In genomic region chr2:86081724-86082123, GRCh38 we compare ENCODE assay signal across 20 cellular contexts. TPM values are rescaled to one million over a fixed set of nuclear protein-coding genes. Genes with fewer than 3 reads are reported as not detected.
DNase-seq lines count a peak whose midpoint lies in the region; ATAC-seq and TF ChIP-seq lines count a peak whose summit lies in the region.
"Had no signal": no experiment of that assay in that cellular context is flagged by ENCODE, and none has a peak within 500 bp of the region (broad histone marks: within the 10 kb centered on the region; RNA-seq: fewer than 3 reads in every experiment).

No MANE protein-coding gene starts in this region.

- H3K4me3 Mint-ChIP-seq in MCF 10A (ENCODE audit: unreplicated experiment) = no peak overlapping the region
- no peak overlapping the region for H3K4me3 Mint-ChIP-seq in T-helper 17 cell
- no peak overlapping the region for H3K4me3 Mint-ChIP-seq in immature natural killer cell
- no peak overlapping the region for H3K4me3 Mint-ChIP-seq in stimulated activated memory B cell treated with anti-CD40 and anti-IgM and Interleukin-4, amounts not matched to agents 10 μg/mL and 1 μg/mL and 100 μg/mL, for 72 hours

- H3K27me3 ChIP-seq in breast epithelium = no peaks in the 10 kb centered on the region
- H3K27me3 ChIP-seq: BLaER1 treated with 17β-estradiol and CSF1 and Interleukin-3, amounts not matched to agents 10 nM and 100 nM had no signal

- H3K27me3 Mint-ChIP-seq in MCF 10A (ENCODE audit: insufficient read depth, unreplicated experiment) (no peaks in the 10 kb centered on the region), T-helper 17 cell (no peaks in the 10 kb centered on the region), immature natural killer cell (ENCODE audit: low read depth in 3 of 3) (peaks cover 2 to 12% (median 7%) of the 10 kb centered on the region in 3 donors)
- no peaks in the 10 kb centered on the region for H3K27me3 Mint-ChIP-seq in stimulated activated memory B cell treated with anti-CD40 and anti-IgM and Interleukin-4, amounts not matched to agents 10 μg/mL and 1 μg/mL and 100 μg/mL, for 72 hours

- no peaks in the 10 kb centered on the region for H3K4me1 Mint-ChIP-seq in MCF 10A (ENCODE audit: insufficient read depth, unreplicated experiment)
- peaks cover 13% of the 10 kb centered on the region for H3K4me1 Mint-ChIP-seq in T-helper 17 cell
- peaks cover 33 to 34% of the 10 kb centered on the region in 2 donors for H3K4me1 Mint-ChIP-seq in immature natural killer cell
- H3K4me1 Mint-ChIP-seq in stimulated activated memory B cell treated with anti-CD40 and anti-IgM and Interleukin-4, amounts not matched to agents 10 μg/mL and 1 μg/mL and 100 μg/mL, for 72 hours = peaks cover 21% of the 10 kb centered on the region

- ATAC-seq in T-helper 17 cell (no peak), GM18870 (IDR thresholded peaks at IDR 0.05; ENCODE audit: unreplicated experiment) (no peak)
- ATAC-seq in stimulated activated memory B cell treated with anti-CD40 and anti-IgM and Interleukin-4, amounts not matched to agents 10 μg/mL and 1 μg/mL and 100 μg/mL, for 72 hours = no peak
- ATAC-seq: PC-3 had no signal

- H3K27ac ChIP-seq in breast epithelium = no peak overlapping the region

- BruUV-seq in MCF 10A (replicated peaks; lab: Mats Ljungman, UMichigan) = no TSS peak

- POLR2A ChIA-PET in MCF 10A (lab: Yijun Ruan, JAX) = interaction anchor here (0.6 kb wide), 1 partner anchor 425 kb away, joined by 3 read pairs; no protein-coding TSS in a partner anchor

- DNase-seq in MCF 10A (ENCODE audit: unreplicated experiment) (peak; percentile 32), breast epithelium (ENCODE audit: low spot score in 2 of 2) (no peak), T-helper 17 cell (no peak), immature natural killer cell (no peak), hippocampal formation (lab: John Stamatoyannopoulos, UW) (no peak), SW480 (ENCODE audit: low spot score) (no peak)
- DNase-seq: COR-L47, GF-D8, H7, NCI-H1417 treated with DMSO at 0.1 percent for 48 hours, NCI-H187 treated with DMSO at 0.1 percent for 48 hours, NCI-H2227 treated with DMSO at 0.1 percent for 48 hours, NCI-H510A treated with DMSO at 0.1 percent for 48 hours, NCI-H82, PC-3, RPMI8226, SIG-M5 had no signal

- H3K4me1 ChIP-seq in breast epithelium = no peaks in the 10 kb centered on the region

- no peaks in the 10 kb centered on the region for H3K9me3 ChIP-seq in breast epithelium
- no peaks in the 10 kb centered on the region for H3K9me3 ChIP-seq in T-helper 17 cell (ENCODE audit: control insufficient read depth, low read length, poor library complexity, severe bottlenecking)
- H3K9me3 ChIP-seq: BLaER1 treated with 17β-estradiol and CSF1 and Interleukin-3, amounts not matched to agents 10 nM and 100 nM had no signal

- H3K36me3 ChIP-seq in breast epithelium = no peaks in the 10 kb centered on the region

- H3K9me3 Mint-ChIP-seq in MCF 10A (ENCODE audit: unreplicated experiment) = no peaks in the 10 kb centered on the region
- no peaks in the 10 kb centered on the region for H3K9me3 Mint-ChIP-seq in immature natural killer cell
- no peaks in the 10 kb centered on the region for H3K9me3 Mint-ChIP-seq in stimulated activated memory B cell treated with anti-CD40 and anti-IgM and Interleukin-4, amounts not matched to agents 10 μg/mL and 1 μg/mL and 100 μg/mL, for 72 hours

- CTCF ChIA-PET in MCF 10A (lab: Yijun Ruan, JAX) = interaction anchor here (7.3 to 8.5 kb wide), 2 partner anchors 193 to 254 kb away, joined by 65 to 165 read pairs; partner anchors contain the start of gene ST3GAL5

- no peak for TF ChIP-seq POLR2A in breast epithelium (IDR thresholded peaks at IDR 0.05)

- no peak overlapping the region for H3K4me3 ChIP-seq in breast epithelium
- H3K4me3 ChIP-seq: BLaER1 treated with 17β-estradiol and CSF1 and Interleukin-3, amounts not matched to agents 10 nM and 100 nM had no signal

- intact Hi-C loops in MCF 10A (cut with micrococcal nuclease) = no loop called here
- intact Hi-C loops in breast epithelium (cut with DNase I; ENCODE audit: low total_unique reads) = loop anchor here (5.0 kb wide), 1 partner anchor 259 kb away; no protein-coding TSS in a partner anchor

- H3K36me3 Mint-ChIP-seq in MCF 10A (ENCODE audit: insufficient read depth, unreplicated experiment) (peaks cover 78% of the 10 kb centered on the region), T-helper 17 cell (ENCODE audit: low read depth) (peaks cover 2% of the 10 kb centered on the region), immature natural killer cell (peaks cover 0 to 14% (median 3%) of the 10 kb centered on the region in 3 donors)
- H3K36me3 Mint-ChIP-seq in stimulated activated memory B cell treated with anti-CD40 and anti-IgM and Interleukin-4, amounts not matched to agents 10 μg/mL and 1 μg/mL and 100 μg/mL, for 72 hours = peaks cover 54% of the 10 kb centered on the region

- no peak for TF ChIP-seq CTCF in MCF 10A (IDR thresholded peaks at IDR 0.05; ENCODE audit: unreplicated experiment)
- TF ChIP-seq CTCF in breast epithelium (IDR thresholded peaks at IDR 0.05) = no peak

- H3K27ac Mint-ChIP-seq in MCF 10A (ENCODE audit: low read depth, unreplicated experiment) (no peak overlapping the region), T-helper 17 cell (peak overlapping the region; percentile 53), immature natural killer cell (peak overlapping the region; percentile 97 to 100 (median 99))
- peak overlapping the region; percentile 91 for H3K27ac Mint-ChIP-seq in stimulated activated memory B cell treated with anti-CD40 and anti-IgM and Interleukin-4, amounts not matched to agents 10 μg/mL and 1 μg/mL and 100 μg/mL, for 72 hours

RNA-seq across cellular contexts. Expression of gene POLR1A, which starts 24.0 kb away (rescaled TPM):
- total RNA-seq in MCF 10A (2022) = 46.4 and 52.7 TPM in 2 replicates
- 10 to 100 TPM; 12.4 to 19.4 (median 13.1) TPM for total RNA-seq in breast epithelium
- 10 to 100 TPM; 17.7 to 19.2 TPM for total RNA-seq in T-helper 17 cell
- polyA plus RNA-seq in immature natural killer cell = 1 to 10 TPM; 1.0 to 7.2 (median 3.1) TPM

RNA-seq across cellular contexts. Expression of gene PTCD3, which starts 24.3 kb away (rescaled TPM):
- total RNA-seq in MCF 10A (2022) (95.3 and 96.3 TPM in 2 replicates), breast epithelium (100 to 1,000 TPM in 1 of 3 donors, 10 to 100 TPM in 2; 70.1 to 126 (median 99.1) TPM), T-helper 17 cell (100 to 1,000 TPM; 111 to 142 TPM)
- 10 to 100 TPM; 15.9 to 28.8 (median 24.0) TPM for polyA plus RNA-seq in immature natural killer cell
